1 cellular context compared by ENCODE assay signal in the genomic region with DNA sequence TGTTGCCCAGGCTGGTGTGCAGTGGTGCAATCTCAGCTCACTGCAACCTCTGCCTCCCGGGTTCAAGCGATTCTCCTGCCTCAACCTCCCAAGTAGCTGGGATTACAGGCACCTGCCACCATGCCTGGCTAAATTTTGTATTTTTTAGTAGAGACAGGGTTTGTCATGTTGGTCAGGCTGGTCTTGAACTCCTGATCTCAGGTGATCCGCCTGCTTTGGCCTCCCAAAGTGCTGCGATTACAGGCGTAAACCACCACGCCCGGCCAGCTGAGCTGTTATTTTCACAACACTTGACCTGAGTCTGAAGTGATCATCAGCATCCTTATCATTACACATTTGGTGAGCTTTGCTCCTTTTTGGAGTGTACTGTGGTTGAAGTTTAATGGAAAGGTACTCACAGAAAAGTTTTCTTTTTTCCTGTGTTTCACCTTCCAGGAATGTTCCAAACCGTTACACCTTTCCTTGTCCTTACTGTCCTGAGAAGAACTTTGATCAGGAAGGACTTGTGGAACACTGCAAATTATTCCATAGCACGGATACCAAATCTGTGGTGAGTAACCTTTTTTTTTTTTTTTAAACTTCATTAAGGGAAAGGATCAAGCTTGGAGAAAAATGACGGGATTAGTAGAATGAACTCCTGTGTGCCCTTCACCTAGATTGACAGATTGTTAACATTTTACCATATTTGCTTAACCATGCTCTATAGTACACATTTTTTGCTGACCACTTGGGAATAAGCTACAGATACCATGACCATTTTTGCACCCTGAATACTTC.
TF ChIP-seq lines count a peak whose summit lies in the region.

No MANE protein-coding gene starts in this region.

TF ChIP-seq in HepG2, 621 proteins besides CTCF, POLR2A, EP300 and RAD21 (continued from another document and continues in another):
- TF ChIP-seq, protein P1, sequence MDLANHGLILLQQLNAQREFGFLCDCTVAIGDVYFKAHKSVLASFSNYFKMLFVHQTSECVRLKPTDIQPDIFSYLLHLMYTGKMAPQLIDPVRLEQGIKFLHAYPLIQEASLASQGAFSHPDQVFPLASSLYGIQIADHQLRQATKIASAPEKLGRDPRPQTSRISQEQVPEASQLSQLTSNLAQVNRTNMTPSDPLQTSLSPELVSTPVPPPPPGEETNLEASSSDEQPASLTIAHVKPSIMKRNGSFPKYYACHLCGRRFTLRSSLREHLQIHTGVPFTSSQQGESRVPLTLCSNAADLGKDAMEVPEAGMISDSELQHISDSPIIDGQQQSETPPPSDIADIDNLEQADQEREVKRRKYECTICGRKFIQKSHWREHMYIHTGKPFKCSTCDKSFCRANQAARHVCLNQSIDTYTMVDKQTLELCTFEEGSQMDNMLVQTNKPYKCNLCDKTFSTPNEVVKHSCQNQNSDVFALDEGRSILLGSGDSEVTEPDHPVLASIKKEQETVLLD (CRISPR knock-in tag; IDR thresholded peaks at IDR 0.05; ENCODE audit: low read depth): no peak
- TF ChIP-seq, protein P2, sequence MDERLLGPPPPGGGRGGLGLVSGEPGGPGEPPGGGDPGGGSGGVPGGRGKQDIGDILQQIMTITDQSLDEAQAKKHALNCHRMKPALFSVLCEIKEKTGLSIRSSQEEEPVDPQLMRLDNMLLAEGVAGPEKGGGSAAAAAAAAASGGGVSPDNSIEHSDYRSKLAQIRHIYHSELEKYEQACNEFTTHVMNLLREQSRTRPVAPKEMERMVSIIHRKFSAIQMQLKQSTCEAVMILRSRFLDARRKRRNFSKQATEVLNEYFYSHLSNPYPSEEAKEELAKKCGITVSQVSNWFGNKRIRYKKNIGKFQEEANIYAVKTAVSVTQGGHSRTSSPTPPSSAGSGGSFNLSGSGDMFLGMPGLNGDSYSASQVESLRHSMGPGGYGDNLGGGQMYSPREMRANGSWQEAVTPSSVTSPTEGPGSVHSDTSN (CRISPR knock-in tag; IDR thresholded peaks at IDR 0.05): no peak
- TF ChIP-seq PRMT3 (CRISPR knock-in tag; IDR thresholded peaks at IDR 0.05; ENCODE audit: borderline replicate concordance, low read depth) (no peak), ZNF724P (CRISPR knock-in tag; IDR thresholded peaks at IDR 0.05; ENCODE audit: borderline replicate concordance) (no peak), MAFF (IDR thresholded peaks at IDR 0.05; ENCODE audit: low read depth, low read length) (peak; percentile 84), ZNF761 (CRISPR knock-in tag; conservative IDR thresholded peaks at IDR 0.05) (no peak), JARID2 (CRISPR knock-in tag; IDR thresholded peaks at IDR 0.05; ENCODE audit: insufficient replicate concordance) (no peak), SRSF4 (IDR thresholded peaks at IDR 0.05; ENCODE audit: low read depth, low read length, poor library complexity, severe bottlenecking) (no peak), ESRRA (CRISPR knock-in tag; IDR thresholded peaks at IDR 0.05; ENCODE audit: low read depth) (peak; percentile 90), ATRX (CRISPR knock-in tag; IDR thresholded peaks at IDR 0.05; ENCODE audit: borderline replicate concordance) (no peak), ADNP (CRISPR knock-in tag; IDR thresholded peaks at IDR 0.05) (peak; percentile 96), ZNF230 (CRISPR knock-in tag; IDR thresholded peaks at IDR 0.05) (no peak), ZC3H4 (CRISPR knock-in tag; IDR thresholded peaks at IDR 0.05; ENCODE audit: borderline replicate concordance) (no peak), PHF8 (CRISPR knock-in tag; IDR thresholded peaks at IDR 0.05) (no peak), ZNF549 (CRISPR knock-in tag; IDR thresholded peaks at IDR 0.05) (no peak), ZNF644 (CRISPR knock-in tag; IDR thresholded peaks at IDR 0.05; ENCODE audit: low read depth) (peak; percentile 29; the same call in 1 of the 2 replicates), NCOA2 (CRISPR knock-in tag; IDR thresholded peaks at IDR 0.05) (peak; percentile 59), MATR3 (CRISPR knock-in tag; IDR thresholded peaks at IDR 0.05) (no peak), AGO1 (IDR thresholded peaks at IDR 0.05; ENCODE audit: low read depth, low read length, poor library complexity, severe bottlenecking) (no peak), MZF1 (CRISPR knock-in tag; IDR thresholded peaks at IDR 0.05; ENCODE audit: borderline replicate concordance) (no peak), IRF2 (CRISPR knock-in tag; IDR thresholded peaks at IDR 0.05) (peak; percentile 65; the same call in 1 of the 2 replicates), PLRG1 (conservative IDR thresholded peaks at IDR 0.05) (no peak), ZNF136 (CRISPR knock-in tag; IDR thresholded peaks at IDR 0.05; ENCODE audit: low read depth) (no peak; the same call in 1 of the 2 replicates), CC2D1A (CRISPR knock-in tag; IDR thresholded peaks at IDR 0.05) (no peak), ZSCAN12 (CRISPR knock-in tag; IDR thresholded peaks at IDR 0.05) (no peak), NKX3-1 (CRISPR knock-in tag; IDR thresholded peaks at IDR 0.05) (0 out of 2 replicates have a peak, but pooled peaks have one; percentile 29), NBN (conservative IDR thresholded peaks at IDR 0.05) (no peak), MLLT10 (CRISPR knock-in tag; IDR thresholded peaks at IDR 0.05) (no peak), ZNF703 (CRISPR knock-in tag; IDR thresholded peaks at IDR 0.05; ENCODE audit: borderline replicate concordance) (no peak), ZNF260 (CRISPR knock-in tag; IDR thresholded peaks at IDR 0.05; ENCODE audit: borderline replicate concordance, low read depth) (no peak), SP140L (CRISPR knock-in tag; IDR thresholded peaks at IDR 0.05; ENCODE audit: borderline replicate concordance) (no peak), MTA1 (CRISPR knock-in tag; IDR thresholded peaks at IDR 0.05; ENCODE audit: borderline replicate concordance) (peak; percentile 82), EED (CRISPR knock-in tag; IDR thresholded peaks at IDR 0.05) (no peak), AKAP8 (CRISPR knock-in tag; IDR thresholded peaks at IDR 0.05) (no peak), THYN1 (CRISPR knock-in tag; IDR thresholded peaks at IDR 0.05; ENCODE audit: borderline replicate concordance, low read depth) (no peak), ZSCAN22 (CRISPR knock-in tag; IDR thresholded peaks at IDR 0.05) (no peak), ZNF44 (CRISPR knock-in tag; IDR thresholded peaks at IDR 0.05) (no peak)
- TF ChIP-seq, protein P3, sequence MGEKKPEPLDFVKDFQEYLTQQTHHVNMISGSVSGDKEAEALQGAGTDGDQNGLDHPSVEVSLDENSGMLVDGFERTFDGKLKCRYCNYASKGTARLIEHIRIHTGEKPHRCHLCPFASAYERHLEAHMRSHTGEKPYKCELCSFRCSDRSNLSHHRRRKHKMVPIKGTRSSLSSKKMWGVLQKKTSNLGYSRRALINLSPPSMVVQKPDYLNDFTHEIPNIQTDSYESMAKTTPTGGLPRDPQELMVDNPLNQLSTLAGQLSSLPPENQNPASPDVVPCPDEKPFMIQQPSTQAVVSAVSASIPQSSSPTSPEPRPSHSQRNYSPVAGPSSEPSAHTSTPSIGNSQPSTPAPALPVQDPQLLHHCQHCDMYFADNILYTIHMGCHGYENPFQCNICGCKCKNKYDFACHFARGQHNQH (CRISPR knock-in tag; IDR thresholded peaks at IDR 0.05): peak; percentile 82
- TF ChIP-seq, protein P4, sequence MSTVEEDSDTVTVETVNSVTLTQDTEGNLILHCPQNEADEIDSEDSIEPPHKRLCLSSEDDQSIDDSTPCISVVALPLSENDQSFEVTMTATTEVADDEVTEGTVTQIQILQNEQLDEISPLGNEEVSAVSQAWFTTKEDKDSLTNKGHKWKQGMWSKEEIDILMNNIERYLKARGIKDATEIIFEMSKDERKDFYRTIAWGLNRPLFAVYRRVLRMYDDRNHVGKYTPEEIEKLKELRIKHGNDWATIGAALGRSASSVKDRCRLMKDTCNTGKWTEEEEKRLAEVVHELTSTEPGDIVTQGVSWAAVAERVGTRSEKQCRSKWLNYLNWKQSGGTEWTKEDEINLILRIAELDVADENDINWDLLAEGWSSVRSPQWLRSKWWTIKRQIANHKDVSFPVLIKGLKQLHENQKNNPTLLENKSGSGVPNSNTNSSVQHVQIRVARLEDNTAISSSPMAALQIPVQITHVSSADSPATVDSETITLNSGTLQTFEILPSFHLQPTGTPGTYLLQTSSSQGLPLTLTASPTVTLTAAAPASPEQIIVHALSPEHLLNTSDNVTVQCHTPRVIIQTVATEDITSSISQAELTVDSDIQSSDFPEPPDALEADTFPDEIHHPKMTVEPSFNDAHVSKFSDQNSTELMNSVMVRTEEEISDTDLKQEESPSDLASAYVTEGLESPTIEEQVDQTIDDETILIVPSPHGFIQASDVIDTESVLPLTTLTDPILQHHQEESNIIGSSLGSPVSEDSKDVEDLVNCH (CRISPR knock-in tag; IDR thresholded peaks at IDR 0.05): no peak
- TF ChIP-seq, protein P5, sequence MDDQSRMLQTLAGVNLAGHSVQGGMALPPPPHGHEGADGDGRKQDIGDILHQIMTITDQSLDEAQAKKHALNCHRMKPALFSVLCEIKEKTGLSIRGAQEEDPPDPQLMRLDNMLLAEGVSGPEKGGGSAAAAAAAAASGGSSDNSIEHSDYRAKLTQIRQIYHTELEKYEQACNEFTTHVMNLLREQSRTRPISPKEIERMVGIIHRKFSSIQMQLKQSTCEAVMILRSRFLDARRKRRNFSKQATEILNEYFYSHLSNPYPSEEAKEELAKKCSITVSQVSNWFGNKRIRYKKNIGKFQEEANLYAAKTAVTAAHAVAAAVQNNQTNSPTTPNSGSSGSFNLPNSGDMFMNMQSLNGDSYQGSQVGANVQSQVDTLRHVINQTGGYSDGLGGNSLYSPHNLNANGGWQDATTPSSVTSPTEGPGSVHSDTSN (CRISPR knock-in tag; IDR thresholded peaks at IDR 0.05; ENCODE audit: borderline replicate concordance): no peak
- TF ChIP-seq, protein P6, sequence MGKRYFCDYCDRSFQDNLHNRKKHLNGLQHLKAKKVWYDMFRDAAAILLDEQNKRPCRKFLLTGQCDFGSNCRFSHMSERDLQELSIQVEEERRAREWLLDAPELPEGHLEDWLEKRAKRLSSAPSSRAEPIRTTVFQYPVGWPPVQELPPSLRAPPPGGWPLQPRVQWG (CRISPR knock-in tag; IDR thresholded peaks at IDR 0.05; ENCODE audit: borderline replicate concordance, low read depth): no peak
- TF ChIP-seq, protein P7, sequence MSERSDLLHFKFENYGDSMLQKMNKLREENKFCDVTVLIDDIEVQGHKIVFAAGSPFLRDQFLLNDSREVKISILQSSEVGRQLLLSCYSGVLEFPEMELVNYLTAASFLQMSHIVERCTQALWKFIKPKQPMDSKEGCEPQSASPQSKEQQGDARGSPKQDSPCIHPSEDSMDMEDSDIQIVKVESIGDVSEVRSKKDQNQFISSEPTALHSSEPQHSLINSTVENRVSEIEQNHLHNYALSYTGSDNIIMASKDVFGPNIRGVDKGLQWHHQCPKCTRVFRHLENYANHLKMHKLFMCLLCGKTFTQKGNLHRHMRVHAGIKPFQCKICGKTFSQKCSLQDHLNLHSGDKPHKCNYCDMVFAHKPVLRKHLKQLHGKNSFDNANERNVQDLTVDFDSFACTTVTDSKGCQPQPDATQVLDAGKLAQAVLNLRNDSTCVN (CRISPR knock-in tag; IDR thresholded peaks at IDR 0.05; ENCODE audit: borderline replicate concordance): no peak
- TF ChIP-seq, protein P8, sequence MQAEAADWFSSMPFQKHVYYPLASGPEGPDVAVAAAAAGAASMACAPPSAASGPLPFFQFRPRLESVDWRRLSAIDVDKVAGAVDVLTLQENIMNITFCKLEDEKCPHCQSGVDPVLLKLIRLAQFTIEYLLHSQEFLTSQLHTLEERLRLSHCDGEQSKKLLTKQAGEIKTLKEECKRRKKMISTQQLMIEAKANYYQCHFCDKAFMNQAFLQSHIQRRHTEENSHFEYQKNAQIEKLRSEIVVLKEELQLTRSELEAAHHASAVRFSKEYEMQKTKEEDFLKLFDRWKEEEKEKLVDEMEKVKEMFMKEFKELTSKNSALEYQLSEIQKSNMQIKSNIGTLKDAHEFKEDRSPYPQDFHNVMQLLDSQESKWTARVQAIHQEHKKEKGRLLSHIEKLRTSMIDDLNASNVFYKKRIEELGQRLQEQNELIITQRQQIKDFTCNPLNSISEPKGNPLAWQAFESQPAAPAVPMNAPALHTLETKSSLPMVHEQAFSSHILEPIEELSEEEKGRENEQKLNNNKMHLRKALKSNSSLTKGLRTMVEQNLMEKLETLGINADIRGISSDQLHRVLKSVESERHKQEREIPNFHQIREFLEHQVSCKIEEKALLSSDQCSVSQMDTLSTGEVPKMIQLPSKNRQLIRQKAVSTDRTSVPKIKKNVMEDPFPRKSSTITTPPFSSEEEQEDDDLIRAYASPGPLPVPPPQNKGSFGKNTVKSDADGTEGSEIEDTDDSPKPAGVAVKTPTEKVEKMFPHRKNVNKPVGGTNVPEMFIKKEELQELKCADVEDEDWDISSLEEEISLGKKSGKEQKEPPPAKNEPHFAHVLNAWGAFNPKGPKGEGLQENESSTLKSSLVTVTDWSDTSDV (CRISPR knock-in tag; IDR thresholded peaks at IDR 0.05): no peak
- TF ChIP-seq, protein P9, sequence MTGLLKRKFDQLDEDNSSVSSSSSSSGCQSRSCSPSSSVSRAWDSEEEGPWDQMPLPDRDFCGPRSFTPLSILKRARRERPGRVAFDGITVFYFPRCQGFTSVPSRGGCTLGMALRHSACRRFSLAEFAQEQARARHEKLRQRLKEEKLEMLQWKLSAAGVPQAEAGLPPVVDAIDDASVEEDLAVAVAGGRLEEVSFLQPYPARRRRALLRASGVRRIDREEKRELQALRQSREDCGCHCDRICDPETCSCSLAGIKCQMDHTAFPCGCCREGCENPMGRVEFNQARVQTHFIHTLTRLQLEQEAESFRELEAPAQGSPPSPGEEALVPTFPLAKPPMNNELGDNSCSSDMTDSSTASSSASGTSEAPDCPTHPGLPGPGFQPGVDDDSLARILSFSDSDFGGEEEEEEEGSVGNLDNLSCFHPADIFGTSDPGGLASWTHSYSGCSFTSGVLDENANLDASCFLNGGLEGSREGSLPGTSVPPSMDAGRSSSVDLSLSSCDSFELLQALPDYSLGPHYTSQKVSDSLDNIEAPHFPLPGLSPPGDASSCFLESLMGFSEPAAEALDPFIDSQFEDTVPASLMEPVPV (CRISPR knock-in tag; IDR thresholded peaks at IDR 0.05): no peak
- TF ChIP-seq, protein P10, sequence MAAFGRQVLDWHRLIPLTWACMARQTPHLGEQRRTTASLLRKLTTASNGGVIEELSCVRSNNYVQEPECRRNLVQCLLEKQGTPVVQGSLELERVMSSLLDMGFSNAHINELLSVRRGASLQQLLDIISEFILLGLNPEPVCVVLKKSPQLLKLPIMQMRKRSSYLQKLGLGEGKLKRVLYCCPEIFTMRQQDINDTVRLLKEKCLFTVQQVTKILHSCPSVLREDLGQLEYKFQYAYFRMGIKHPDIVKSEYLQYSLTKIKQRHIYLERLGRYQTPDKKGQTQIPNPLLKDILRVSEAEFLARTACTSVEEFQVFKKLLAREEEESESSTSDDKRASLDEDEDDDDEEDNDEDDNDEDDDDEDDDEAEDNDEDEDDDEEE (CRISPR knock-in tag; IDR thresholded peaks at IDR 0.05): no peak
- TF ChIP-seq, protein P11, sequence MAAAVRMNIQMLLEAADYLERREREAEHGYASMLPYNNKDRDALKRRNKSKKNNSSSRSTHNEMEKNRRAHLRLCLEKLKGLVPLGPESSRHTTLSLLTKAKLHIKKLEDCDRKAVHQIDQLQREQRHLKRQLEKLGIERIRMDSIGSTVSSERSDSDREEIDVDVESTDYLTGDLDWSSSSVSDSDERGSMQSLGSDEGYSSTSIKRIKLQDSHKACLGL (CRISPR knock-in tag; IDR thresholded peaks at IDR 0.05): no peak
- TF ChIP-seq, protein P12, sequence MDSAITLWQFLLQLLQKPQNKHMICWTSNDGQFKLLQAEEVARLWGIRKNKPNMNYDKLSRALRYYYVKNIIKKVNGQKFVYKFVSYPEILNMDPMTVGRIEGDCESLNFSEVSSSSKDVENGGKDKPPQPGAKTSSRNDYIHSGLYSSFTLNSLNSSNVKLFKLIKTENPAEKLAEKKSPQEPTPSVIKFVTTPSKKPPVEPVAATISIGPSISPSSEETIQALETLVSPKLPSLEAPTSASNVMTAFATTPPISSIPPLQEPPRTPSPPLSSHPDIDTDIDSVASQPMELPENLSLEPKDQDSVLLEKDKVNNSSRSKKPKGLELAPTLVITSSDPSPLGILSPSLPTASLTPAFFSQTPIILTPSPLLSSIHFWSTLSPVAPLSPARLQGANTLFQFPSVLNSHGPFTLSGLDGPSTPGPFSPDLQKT (CRISPR knock-in tag; IDR thresholded peaks at IDR 0.05; ENCODE audit: borderline replicate concordance): no peak
